18 cellular contexts compared by ENCODE assay signal in the genomic region with DNA sequence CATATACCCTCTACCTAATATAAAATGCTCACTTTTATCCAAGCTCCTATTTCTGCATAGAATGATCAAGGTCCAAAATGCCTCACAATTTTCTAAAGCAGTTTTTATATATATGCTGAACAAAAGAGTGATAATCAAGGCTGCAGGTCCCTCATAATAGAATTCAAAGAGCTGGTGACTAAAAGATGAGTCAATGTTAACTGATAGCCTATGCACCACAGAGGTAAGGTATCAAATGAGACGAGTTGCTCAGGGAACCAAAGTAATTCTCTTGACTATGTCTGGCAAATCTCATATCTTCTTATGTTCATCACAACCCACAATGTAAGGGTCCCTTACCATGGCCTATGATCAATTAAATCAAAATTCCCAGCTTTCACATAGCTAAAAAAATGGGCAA. TPM values are rescaled to one million over a fixed set of nuclear protein-coding genes. Genes with fewer than 3 reads are reported as not detected.
A peak's percentile ranks its signal among the peaks of the same experiment; 100 is the strongest.
DNase-seq lines count a peak whose midpoint lies in the region; ATAC-seq and TF ChIP-seq lines count a peak whose summit lies in the region.
"Had no signal": no experiment of that assay in that cellular context is flagged by ENCODE, and none has a peak within 500 bp of the region (broad histone marks: within the 10 kb centered on the region; RNA-seq: fewer than 3 reads in every experiment).

No MANE protein-coding gene starts in this region.

- peak overlapping the region in 1 of 2 experiments; percentile 8; a peak in 1 of 4 replicates for H3K4me3 ChIP-seq in HCT116 (replicated peaks in 1 of 2; ENCODE audit: low read depth in 1 of 2, low read length in 2 of 2)
- H3K4me3 ChIP-seq: cardiac muscle cell had no signal

- no peaks in the 10 kb centered on the region for H3K9me2 ChIP-seq in HCT116 (ENCODE audit: insufficient read depth)

- TF ChIP-seq RAD21 in HCT116 (IDR thresholded peaks at IDR 0.05; ENCODE audit: low read depth) = no peak

- in situ Hi-C loops in ACHN (cut with HindIII; ENCODE audit: low pct_ligation_motif_present, low pct_unique_long_range_greater_than_20kb, low sequenced_read_pairs) = no loop called here

- no peak overlapping the region for H3K9ac ChIP-seq in HCT116 (ENCODE audit: low read length)

- no peak overlapping the region for H2AFZ ChIP-seq in HCT116 (ENCODE audit: low read depth, low read length, poor library complexity, severe bottlenecking)

- CTCF ChIA-PET in HCT116 (lab: Charles Lee) = interaction anchor here (0.8 to 2.1 kb wide), 5 partner anchors 9 to 143 kb away, joined by 3 to 9 read pairs (median 4); no protein-coding TSS in a partner anchor

- intact Hi-C loops in HCT116 (cut with micrococcal nuclease) = no loop called here

- H3K4me1 Mint-ChIP-seq in activated T-helper 17 cell treated with anti-CD3 and anti-CD28 coated beads, Interleukin-2, amount 50 U/mL, for 72 hours = peaks cover 34% of the 10 kb centered on the region

- no peaks in the 10 kb centered on the region for H3K27me3 Mint-ChIP-seq in activated T-helper 17 cell treated with anti-CD3 and anti-CD28 coated beads, Interleukin-2, amount 50 U/mL, for 72 hours
- H3K27me3 Mint-ChIP-seq: memory B cell had no signal

- H3K27me3 ChIP-seq in HCT116 (ENCODE audit: insufficient read depth, low read length) = no peaks in the 10 kb centered on the region
- H3K27me3 ChIP-seq: BE2C, cardiac muscle cell had no signal

- TF ChIP-seq POLR2A in HCT116 (IDR thresholded peaks at IDR 0.05; ENCODE audit: borderline replicate concordance, extremely low read depth, insufficient read depth, insufficient read length) = no peak

- TF ChIP-seq CTCF in HCT116 (IDR thresholded peaks at IDR 0.05 in 2 of 3, conservative IDR thresholded peaks at IDR 0.05 in 1 of 3; ENCODE audit: borderline replicate concordance in 1 of 3, insufficient read depth in 1 of 3, low read depth in 2 of 3, low read length in 2 of 3) (no peak), omental fat pad (IDR thresholded peaks at IDR 0.05) (no peak)

- H4K20me1 ChIP-seq in HCT116 (ENCODE audit: insufficient read depth) = peaks cover 47% of the 10 kb centered on the region

- no peaks in the 10 kb centered on the region for H3K36me3 ChIP-seq in HCT116 (ENCODE audit: control insufficient read depth in 1 of 2, insufficient read depth in 2 of 2, low read length in 2 of 2)
- H3K36me3 ChIP-seq: BE2C, cardiac muscle cell had no signal

- H3K79me2 ChIP-seq in HCT116 (ENCODE audit: insufficient read depth, low read length) = peaks cover 99% of the 10 kb centered on the region

- BruUV-seq in HCT116 (replicated peaks; lab: Mats Ljungman, UMichigan) = no TSS peak

- DNase-seq in ACHN (peak; percentile 58), HCT116 (ENCODE audit: low read depth, low spot score) (no peak), kidney tubule cell (ENCODE audit: low spot score) (peak; percentile 60), NCI-H1694 treated with DMSO at 0.1 percent for 48 hours (lab: John Stamatoyannopoulos, UW) (no peak), omental fat pad (ENCODE audit: low spot score) (no peak)
- DNase-seq: activated naive CD4-positive, alpha-beta T cell treated with Interleukin-2 at 50 U/mL for 16 hours; BE2C; DMS153; effector CD4-positive, alpha-beta T cell; H7; NCI-H1417; right cardiac atrium; stimulated activated CD4-positive, alpha-beta T cell treated with anti-CD3 and anti-CD28 coated beads, Interleukin-2, amount 100 ng/mL, for 48 hours had no signal

- H3K4me3 Mint-ChIP-seq in activated T-helper 17 cell treated with anti-CD3 and anti-CD28 coated beads, Interleukin-2, amount 50 U/mL, for 72 hours = peak overlapping the region; percentile 6
- H3K4me3 Mint-ChIP-seq: memory B cell had no signal

- H3K4me2 ChIP-seq in HCT116 (ENCODE audit: low read length) = peak overlapping the region; percentile 54

- no peaks in the 10 kb centered on the region for H3K9me3 ChIP-seq in HCT116 (ENCODE audit: control insufficient read depth in 1 of 2, insufficient read depth in 1 of 2, low read depth in 1 of 2, low read length in 2 of 2)
- H3K9me3 ChIP-seq: BE2C had no signal

- H3K9me3 Mint-ChIP-seq in activated T-helper 17 cell treated with anti-CD3 and anti-CD28 coated beads, Interleukin-2, amount 50 U/mL, for 72 hours = no peaks in the 10 kb centered on the region
- H3K9me3 Mint-ChIP-seq: memory B cell had no signal

- POLR2A ChIA-PET in HCT116 (lab: Charles Lee) = interaction anchor here (2.5 kb wide), 1 partner anchor 14 kb away, joined by 9 read pairs; no protein-coding TSS in a partner anchor

- ATAC-seq in HCT116 (peak; percentile 90), HG03039 (IDR thresholded peaks at IDR 0.05; ENCODE audit: unreplicated experiment) (no peak), omental fat pad (ENCODE audit: low FRiP score) (no peak), HG03571 (IDR thresholded peaks at IDR 0.05; ENCODE audit: unreplicated experiment) (no peak)
- peak; percentile 78 for ATAC-seq in activated T-helper 17 cell treated with anti-CD3 and anti-CD28 coated beads, Interleukin-2, amount 50 U/mL, for 72 hours (replicated peaks)
- ATAC-seq: right cardiac atrium had no signal

- no peaks in the 10 kb centered on the region for H3K36me3 Mint-ChIP-seq in activated T-helper 17 cell treated with anti-CD3 and anti-CD28 coated beads, Interleukin-2, amount 50 U/mL, for 72 hours (ENCODE audit: low read depth)
- H3K36me3 Mint-ChIP-seq: memory B cell had no signal

- RAD21 ChIA-PET in HCT116 (lab: Charles Lee; ENCODE audit: low non-redundant PET in 1 of 2, low total read pairs in 2 of 2, uncharacterized antibody in 2 of 2, unreplicated experiment in 2 of 2) = no interaction called here

- peak overlapping the region; percentile 33; the same call in 1 of the 2 replicates for H3K27ac ChIP-seq in HCT116 (ENCODE audit: low read depth, low read length)
- H3K27ac ChIP-seq: cardiac muscle cell had no signal

- peak overlapping the region; percentile 1 for H3K27ac Mint-ChIP-seq in activated T-helper 17 cell treated with anti-CD3 and anti-CD28 coated beads, Interleukin-2, amount 50 U/mL, for 72 hours
- H3K27ac Mint-ChIP-seq: memory B cell had no signal

- peaks cover 44 to 46% of the 10 kb centered on the region in 2 experiments for H3K4me1 ChIP-seq in HCT116 (ENCODE audit: control insufficient read depth in 1 of 2, insufficient read depth in 2 of 2, low read length in 2 of 2)

TF ChIP-seq in HCT116, 20 proteins besides CTCF, POLR2A, EP300 and RAD21:
- TF ChIP-seq FOSL1 (IDR thresholded peaks at IDR 0.05; ENCODE audit: low read depth) (peak; percentile 94), SP1 (IDR thresholded peaks at IDR 0.05; ENCODE audit: low read depth) (peak; percentile 57; the same call in 1 of the 2 replicates), SRF (IDR thresholded peaks at IDR 0.05; ENCODE audit: low read depth) (peak; percentile 44; the same call in 1 of the 2 replicates), POLR2AphosphoS5 (IDR thresholded peaks at IDR 0.05; ENCODE audit: low read depth, low read length) (peak; percentile 24; the same call in 1 of the 2 replicates), JUND (IDR thresholded peaks at IDR 0.05) (peak; percentile 76), CBX3 (IDR thresholded peaks at IDR 0.05; ENCODE audit: low read depth) (peak; percentile 79), EZH2 (IDR thresholded peaks at IDR 0.05) (no peak), SIN3A (IDR thresholded peaks at IDR 0.05; ENCODE audit: low read depth) (no peak)
- TF ChIP-seq, protein P1, sequence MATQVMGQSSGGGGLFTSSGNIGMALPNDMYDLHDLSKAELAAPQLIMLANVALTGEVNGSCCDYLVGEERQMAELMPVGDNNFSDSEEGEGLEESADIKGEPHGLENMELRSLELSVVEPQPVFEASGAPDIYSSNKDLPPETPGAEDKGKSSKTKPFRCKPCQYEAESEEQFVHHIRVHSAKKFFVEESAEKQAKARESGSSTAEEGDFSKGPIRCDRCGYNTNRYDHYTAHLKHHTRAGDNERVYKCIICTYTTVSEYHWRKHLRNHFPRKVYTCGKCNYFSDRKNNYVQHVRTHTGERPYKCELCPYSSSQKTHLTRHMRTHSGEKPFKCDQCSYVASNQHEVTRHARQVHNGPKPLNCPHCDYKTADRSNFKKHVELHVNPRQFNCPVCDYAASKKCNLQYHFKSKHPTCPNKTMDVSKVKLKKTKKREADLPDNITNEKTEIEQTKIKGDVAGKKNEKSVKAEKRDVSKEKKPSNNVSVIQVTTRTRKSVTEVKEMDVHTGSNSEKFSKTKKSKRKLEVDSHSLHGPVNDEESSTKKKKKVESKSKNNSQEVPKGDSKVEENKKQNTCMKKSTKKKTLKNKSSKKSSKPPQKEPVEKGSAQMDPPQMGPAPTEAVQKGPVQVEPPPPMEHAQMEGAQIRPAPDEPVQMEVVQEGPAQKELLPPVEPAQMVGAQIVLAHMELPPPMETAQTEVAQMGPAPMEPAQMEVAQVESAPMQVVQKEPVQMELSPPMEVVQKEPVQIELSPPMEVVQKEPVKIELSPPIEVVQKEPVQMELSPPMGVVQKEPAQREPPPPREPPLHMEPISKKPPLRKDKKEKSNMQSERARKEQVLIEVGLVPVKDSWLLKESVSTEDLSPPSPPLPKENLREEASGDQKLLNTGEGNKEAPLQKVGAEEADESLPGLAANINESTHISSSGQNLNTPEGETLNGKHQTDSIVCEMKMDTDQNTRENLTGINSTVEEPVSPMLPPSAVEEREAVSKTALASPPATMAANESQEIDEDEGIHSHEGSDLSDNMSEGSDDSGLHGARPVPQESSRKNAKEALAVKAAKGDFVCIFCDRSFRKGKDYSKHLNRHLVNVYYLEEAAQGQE (IDR thresholded peaks at IDR 0.05; ENCODE audit: low read depth) = no peak

RNA-seq across cellular contexts. Expression of a gene that starts 15.2 kb away (rescaled TPM):
- total RNA-seq in HCT116 (2021; ENCODE audit: unreplicated experiment) (61.7 TPM), omental fat pad (10 to 100 TPM; 29.6 to 60.1 (median 42.4) TPM)
- 17.5 and 20.6 TPM in 2 replicates for polyA plus RNA-seq in HCT116 (2012)
- total RNA-seq in activated T-helper 17 cell treated with anti-CD3 and anti-CD28 coated beads, Interleukin-2, amount 50 U/mL, for 72 hours = 10 to 100 TPM; 14.7 to 15.6 TPM

Comparison
In these comparisons a context has a peak if more than half of its experiments do, and no peak if none do; other contexts are left out.
1. DNase-seq: peak in ACHN (single experiment) and kidney tubule cell (single experiment); none in HCT116 (single experiment), NCI-H1694 treated with DMSO at 0.1 percent for 48 hours (single experiment) and omental fat pad (single experiment).
2. ATAC-seq: peak in HCT116 (single experiment) and activated T-helper 17 cell treated with anti-CD3 and anti-CD28 coated beads, Interleukin-2, amount 50 U/mL, for 72 hours (single experiment); none in HG03039 (single experiment), omental fat pad (single experiment) and HG03571 (single experiment).